1 cellular context compared by ENCODE assay signal in genomic region chr1:223707270-223708000, GRCh38.
TF ChIP-seq lines count a peak whose summit lies in the region.

No MANE protein-coding gene starts in this region.

TF ChIP-seq in K562, 482 proteins besides CTCF, POLR2A, EP300 and RAD21 (continued from another document and continues in another):
- TF ChIP-seq ZNF609 (CRISPR knock-in tag; IDR thresholded peaks at IDR 0.05; ENCODE audit: borderline replicate concordance) (no peak), TARDBP (IDR thresholded peaks at IDR 0.05) (no peak), KLF6 (CRISPR knock-in tag; IDR thresholded peaks at IDR 0.05; ENCODE audit: borderline replicate concordance) (no peak), OTX1 (CRISPR knock-in tag; IDR thresholded peaks at IDR 0.05) (0 out of 2 replicates have a peak, but pooled peaks have one; percentile 5), HEY1 (CRISPR knock-in tag; IDR thresholded peaks at IDR 0.05; ENCODE audit: borderline replicate concordance) (0 out of 2 replicates have a peak, but pooled peaks have one; percentile 4), ZNF444 (CRISPR knock-in tag; IDR thresholded peaks at IDR 0.05) (no peak), ZNF75A (CRISPR knock-in tag; IDR thresholded peaks at IDR 0.05) (no peak), SMAD3 (CRISPR knock-in tag; conservative IDR thresholded peaks at IDR 0.05) (no peak), KLF10 (CRISPR knock-in tag; IDR thresholded peaks at IDR 0.05) (no peak), L3MBTL2 (IDR thresholded peaks at IDR 0.05) (no peak), SMAD4 (CRISPR knock-in tag; conservative IDR thresholded peaks at IDR 0.05) (no peak), CCNT2 (IDR thresholded peaks at IDR 0.05; ENCODE audit: borderline replicate concordance, extremely low read depth, insufficient read length, low read depth, low read length) (peak; percentile 68), BRD9 (IDR thresholded peaks at IDR 0.05; ENCODE audit: low read depth, partially characterized antibody) (peak; percentile 64), ZNF655 (CRISPR knock-in tag; IDR thresholded peaks at IDR 0.05) (no peak), ZFP91 (CRISPR knock-in tag; IDR thresholded peaks at IDR 0.05) (no peak), NCOA2 (IDR thresholded peaks at IDR 0.05; ENCODE audit: partially characterized antibody in 2 of 2) (no peak), ZBTB1 (CRISPR knock-in tag; IDR thresholded peaks at IDR 0.05; ENCODE audit: borderline replicate concordance, low read depth) (no peak), SMC3 (conservative IDR thresholded peaks at IDR 0.05; ENCODE audit: insufficient read depth, low read depth, low read length) (no peak), KDM4B (IDR thresholded peaks at IDR 0.05; ENCODE audit: borderline replicate concordance in 2 of 2, low read depth in 1 of 2) (no peak), GABPB1 (CRISPR knock-in tag; IDR thresholded peaks at IDR 0.05) (0 out of 2 replicates have a peak, but pooled peaks have one; percentile 18), E2F8 (IDR thresholded peaks at IDR 0.05; ENCODE audit: low read depth, partially characterized antibody) (peak; percentile 57), ZKSCAN1 (IDR thresholded peaks at IDR 0.05; ENCODE audit: low read depth, low read length) (no peak), XRCC4 (IDR thresholded peaks at IDR 0.05; ENCODE audit: extremely low read depth, insufficient read depth, insufficient read length) (no peak), ARID2 (IDR thresholded peaks at IDR 0.05) (no peak), CBX8 (IDR thresholded peaks at IDR 0.05; ENCODE audit: borderline replicate concordance, extremely low read depth, low read depth, low read length, poor library complexity, severe bottlenecking) (no peak), ZNF395 (CRISPR knock-in tag; IDR thresholded peaks at IDR 0.05) (peak; percentile 82; the same call in 1 of the 2 replicates), RFX1 (IDR thresholded peaks at IDR 0.05) (no peak), CBX2 (IDR thresholded peaks at IDR 0.05; ENCODE audit: insufficient read depth, low read length, poor library complexity, severe bottlenecking) (no peak), ZNF512 (tag; IDR thresholded peaks at IDR 0.05) (0 out of 2 replicates have a peak, but pooled peaks have one; percentile 22), HMGN3 (IDR thresholded peaks at IDR 0.05; ENCODE audit: borderline replicate concordance, extremely low read depth, insufficient read length, low read depth, low read length) (peak; percentile 36), NCOR1 (IDR thresholded peaks at IDR 0.05) (peak; percentile 75), ZNF217 (CRISPR knock-in tag; IDR thresholded peaks at IDR 0.05) (no peak), MED1 (CRISPR knock-in tag; IDR thresholded peaks at IDR 0.05; ENCODE audit: borderline replicate concordance) (no peak), XRCC3 (IDR thresholded peaks at IDR 0.05) (no peak), FOSL1 (tag; conservative IDR thresholded peaks at IDR 0.05) (peak; percentile 99), ZNF717 (CRISPR knock-in tag; IDR thresholded peaks at IDR 0.05) (no peak), TRIM24 (IDR thresholded peaks at IDR 0.05) (peak; percentile 68 to 79), RFX7 (CRISPR knock-in tag; IDR thresholded peaks at IDR 0.05) (no peak), ATF3 (IDR thresholded peaks at IDR 0.05) (peak; percentile 99), ATF3 (CRISPR knock-in tag; conservative IDR thresholded peaks at IDR 0.05) (peak; percentile 99), HINFP (tag; conservative IDR thresholded peaks at IDR 0.05; ENCODE audit: low read depth) (0 out of 2 replicates have a peak, but pooled peaks have one; percentile 14), DIDO1 (tag; IDR thresholded peaks at IDR 0.05; ENCODE audit: low read depth) (0 out of 2 replicates have a peak, but pooled peaks have one; percentile 14), CEBPG (CRISPR knock-in tag; IDR thresholded peaks at IDR 0.05) (no peak), CEBPG (tag; conservative IDR thresholded peaks at IDR 0.05 in 1 of 2, IDR thresholded peaks at IDR 0.05 in 1 of 2) (no peak), ZBTB11 (CRISPR knock-in tag; IDR thresholded peaks at IDR 0.05) (no peak), CBX5 (IDR thresholded peaks at IDR 0.05; ENCODE audit: borderline replicate concordance, low read depth) (no peak), CBFB (CRISPR knock-in tag; IDR thresholded peaks at IDR 0.05) (no peak)
